ENCODE assay signal across 10 cellular contexts in the genomic region with DNA sequence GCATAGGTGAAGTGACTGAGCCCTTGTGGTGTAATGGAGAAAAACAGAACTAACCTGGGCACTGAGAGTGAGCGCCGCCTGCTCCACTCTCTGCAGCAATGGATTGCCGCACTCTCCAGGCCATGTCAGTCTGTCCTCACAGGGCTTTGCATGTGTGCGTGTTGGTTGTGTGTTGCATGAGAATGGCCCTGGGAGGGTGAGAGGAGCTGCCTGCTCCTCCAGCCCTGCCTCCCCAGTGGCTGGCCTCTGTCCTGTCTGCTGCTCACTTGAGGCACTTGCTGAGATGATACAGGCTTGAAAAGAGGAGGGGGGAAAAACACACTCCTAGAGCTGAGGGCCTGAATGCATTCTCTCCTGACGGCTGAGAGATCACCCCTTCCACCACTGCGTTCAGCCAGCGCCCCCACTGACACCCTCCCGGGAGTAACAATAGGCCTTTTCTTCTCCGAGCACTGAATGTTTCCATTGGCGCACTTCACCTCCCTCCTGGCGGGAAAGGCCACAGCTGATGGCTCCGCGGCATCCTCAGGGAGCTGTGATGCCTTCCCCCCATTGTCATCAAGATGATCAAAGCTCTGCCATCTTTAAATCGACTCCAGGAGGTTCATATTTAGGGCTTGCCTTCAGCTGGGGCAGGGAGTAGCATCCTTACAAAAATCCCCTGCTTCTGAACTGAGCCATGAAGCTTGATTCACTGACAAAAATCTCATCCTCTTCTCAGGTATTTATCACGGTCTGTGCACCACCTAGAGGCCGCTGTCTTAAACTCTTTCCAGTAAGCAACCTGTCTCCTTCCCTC. TPM values are rescaled to one million over a fixed set of nuclear protein-coding genes. Genes with fewer than 3 reads are reported as not detected.
A peak's percentile ranks its signal among the peaks of the same experiment; 100 is the strongest.
DNase-seq lines count a peak whose midpoint lies in the region; ATAC-seq and TF ChIP-seq lines count a peak whose summit lies in the region.
"Had no signal": no experiment of that assay in that cellular context is flagged by ENCODE, and none has a peak within 500 bp of the region (broad histone marks: within the 10 kb centered on the region; RNA-seq: fewer than 3 reads in every experiment).

No MANE protein-coding gene starts in this region.

- peaks cover 5% of the 10 kb centered on the region for H3K4me1 ChIP-seq in osteoblast (ENCODE audit: insufficient read depth, low read length)

- ATAC-seq in HG02852 (IDR thresholded peaks at IDR 0.05; ENCODE audit: unreplicated experiment) (peak; percentile 71), GM21737 (IDR thresholded peaks at IDR 0.05; ENCODE audit: unreplicated experiment) (no peak)

- H3K27me3 ChIP-seq in osteoblast (ENCODE audit: insufficient read depth, low read length), result peaks cover 42% of the 10 kb centered on the region

- H3K4me2 ChIP-seq in osteoblast (ENCODE audit: insufficient read depth, low read length), result no peak overlapping the region

- TF ChIP-seq CTCF in osteoblast (IDR thresholded peaks at IDR 0.05; ENCODE audit: extremely low read depth, low read depth, low read length), result peak; percentile 63

- H4K20me1 ChIP-seq in osteoblast (ENCODE audit: insufficient read depth, low read length), result no peaks in the 10 kb centered on the region

- no peaks in the 10 kb centered on the region for H3K79me2 ChIP-seq in osteoblast (ENCODE audit: insufficient read depth, low read length)

- H2AFZ ChIP-seq in osteoblast (ENCODE audit: low read length), result no peak overlapping the region

- H3K4me3 ChIP-seq in osteoblast (ENCODE audit: insufficient read depth, low read length), result no peak overlapping the region

- H3K27ac ChIP-seq in osteoblast (ENCODE audit: low read depth, low read length), result no peak overlapping the region

- DNase-seq in SIG-M5 treated with dmso at 0.1 percent for 504 hours (lab: John Stamatoyannopoulos, UW; ENCODE audit: unreplicated experiment) (peak; percentile 50), SIG-M5 (lab: John Stamatoyannopoulos, UW) (no peak), NCI-H2196 treated with DMSO at 0.1 percent for 48 hours (lab: John Stamatoyannopoulos, UW; ENCODE audit: unreplicated experiment) (peak; percentile 34), globus pallidus (ENCODE audit: low spot score) (peak; percentile 84), osteoblast (ENCODE audit: insufficient read length, low spot score, missing footprints) (peak; percentile 68)
- peak; percentile 24 for DNase-seq in activated T-cell treated with anti-CD3 and anti-CD28 coated beads, Interleukin-2, amount 50 U/mL, for 1 hour
- DNase-seq: activated naive CD8-positive, alpha-beta T cell treated with anti-CD3 and anti-CD28 coated beads, Interleukin-2, amount 10 ng/mL, durations not matched to agents 7 days and 5 days had no signal

- no peaks in the 10 kb centered on the region for H3K9me3 ChIP-seq in osteoblast (ENCODE audit: low read depth, low read length)

- no peaks in the 10 kb centered on the region for H3K36me3 ChIP-seq in osteoblast (ENCODE audit: insufficient read depth, low read length)

RNA-seq across cellular contexts. Expression of a gene that starts 49.9 kb away (rescaled TPM):
- total RNA-seq in osteoblast, result 0.29 TPM in 1 of 2 replicates, not detected in the other
- total RNA-seq: activated naive CD8-positive, alpha-beta T cell treated with anti-CD3 and anti-CD28 coated beads, Interleukin-2, amount 10 ng/mL, durations not matched to agents 7 days and 5 days; urinary bladder had no signal
